1 cellular context compared by ENCODE assay signal in genomic region chr19:11154683-11155047, GRCh38.
TF ChIP-seq lines count a peak whose summit lies in the region.

No MANE protein-coding gene starts in this region.

TF ChIP-seq in K562, 482 proteins besides CTCF, POLR2A, EP300 and RAD21:
- TF ChIP-seq SMARCE1 (IDR thresholded peaks at IDR 0.05) (0 out of 2 replicates have a peak, but pooled peaks have one; percentile 9), RERE (CRISPR knock-in tag; IDR thresholded peaks at IDR 0.05; ENCODE audit: borderline replicate concordance) (no peak), ZBTB33 (CRISPR knock-in tag; IDR thresholded peaks at IDR 0.05) (no peak), CSDE1 (IDR thresholded peaks at IDR 0.05) (no peak), FOXJ3 (CRISPR knock-in tag; IDR thresholded peaks at IDR 0.05) (no peak), CHCHD3 (CRISPR knock-in tag; IDR thresholded peaks at IDR 0.05) (no peak), JUNB (CRISPR knock-in tag; conservative IDR thresholded peaks at IDR 0.05) (no peak), FOXA3 (CRISPR knock-in tag; conservative IDR thresholded peaks at IDR 0.05 in 1 of 2, IDR thresholded peaks at IDR 0.05 in 1 of 2) (no peak), TCF3 (CRISPR knock-in tag; IDR thresholded peaks at IDR 0.05) (no peak), ZNF830 (CRISPR knock-in tag; IDR thresholded peaks at IDR 0.05) (no peak), MYBL2 (IDR thresholded peaks at IDR 0.05; ENCODE audit: low read depth) (no peak), MYBL2 (CRISPR knock-in tag; IDR thresholded peaks at IDR 0.05; ENCODE audit: borderline replicate concordance) (no peak), NR1H2 (CRISPR knock-in tag; IDR thresholded peaks at IDR 0.05) (no peak), DACH1 (IDR thresholded peaks at IDR 0.05; ENCODE audit: partially characterized antibody) (no peak), HNRNPL (IDR thresholded peaks at IDR 0.05; ENCODE audit: low read depth, low read length) (no peak), ETV5 (CRISPR knock-in tag; IDR thresholded peaks at IDR 0.05; ENCODE audit: low read depth) (0 out of 2 replicates have a peak, but pooled peaks have one; percentile 17), KAT7 (CRISPR knock-in tag; IDR thresholded peaks at IDR 0.05; ENCODE audit: borderline replicate concordance) (no peak), ZNF282 (CRISPR knock-in tag; IDR thresholded peaks at IDR 0.05) (no peak), FOS (IDR thresholded peaks at IDR 0.05; ENCODE audit: extremely low read depth, insufficient read length) (no peak), ATF1 (CRISPR knock-in tag; IDR thresholded peaks at IDR 0.05) (no peak), ATF1 (tag; IDR thresholded peaks at IDR 0.05) (no peak), MAZ (CRISPR knock-in tag; conservative IDR thresholded peaks at IDR 0.05 in 1 of 2, IDR thresholded peaks at IDR 0.05 in 1 of 2) (no peak), RFX5 (IDR thresholded peaks at IDR 0.05; ENCODE audit: low read depth, low read length) (no peak), POLR3G (IDR thresholded peaks at IDR 0.05; ENCODE audit: extremely low read depth, insufficient read length, insufficient replicate concordance) (no peak), NCOA6 (IDR thresholded peaks at IDR 0.05) (no peak), CHD4 (IDR thresholded peaks at IDR 0.05; ENCODE audit: insufficient read depth, insufficient replicate concordance, low read depth, low read length, poor library complexity, severe bottlenecking) (no peak)
- TF ChIP-seq, protein P1, sequence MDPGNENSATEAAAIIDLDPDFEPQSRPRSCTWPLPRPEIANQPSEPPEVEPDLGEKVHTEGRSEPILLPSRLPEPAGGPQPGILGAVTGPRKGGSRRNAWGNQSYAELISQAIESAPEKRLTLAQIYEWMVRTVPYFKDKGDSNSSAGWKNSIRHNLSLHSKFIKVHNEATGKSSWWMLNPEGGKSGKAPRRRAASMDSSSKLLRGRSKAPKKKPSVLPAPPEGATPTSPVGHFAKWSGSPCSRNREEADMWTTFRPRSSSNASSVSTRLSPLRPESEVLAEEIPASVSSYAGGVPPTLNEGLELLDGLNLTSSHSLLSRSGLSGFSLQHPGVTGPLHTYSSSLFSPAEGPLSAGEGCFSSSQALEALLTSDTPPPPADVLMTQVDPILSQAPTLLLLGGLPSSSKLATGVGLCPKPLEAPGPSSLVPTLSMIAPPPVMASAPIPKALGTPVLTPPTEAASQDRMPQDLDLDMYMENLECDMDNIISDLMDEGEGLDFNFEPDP (CRISPR knock-in tag; IDR thresholded peaks at IDR 0.05): no peak
- TF ChIP-seq, protein P2, sequence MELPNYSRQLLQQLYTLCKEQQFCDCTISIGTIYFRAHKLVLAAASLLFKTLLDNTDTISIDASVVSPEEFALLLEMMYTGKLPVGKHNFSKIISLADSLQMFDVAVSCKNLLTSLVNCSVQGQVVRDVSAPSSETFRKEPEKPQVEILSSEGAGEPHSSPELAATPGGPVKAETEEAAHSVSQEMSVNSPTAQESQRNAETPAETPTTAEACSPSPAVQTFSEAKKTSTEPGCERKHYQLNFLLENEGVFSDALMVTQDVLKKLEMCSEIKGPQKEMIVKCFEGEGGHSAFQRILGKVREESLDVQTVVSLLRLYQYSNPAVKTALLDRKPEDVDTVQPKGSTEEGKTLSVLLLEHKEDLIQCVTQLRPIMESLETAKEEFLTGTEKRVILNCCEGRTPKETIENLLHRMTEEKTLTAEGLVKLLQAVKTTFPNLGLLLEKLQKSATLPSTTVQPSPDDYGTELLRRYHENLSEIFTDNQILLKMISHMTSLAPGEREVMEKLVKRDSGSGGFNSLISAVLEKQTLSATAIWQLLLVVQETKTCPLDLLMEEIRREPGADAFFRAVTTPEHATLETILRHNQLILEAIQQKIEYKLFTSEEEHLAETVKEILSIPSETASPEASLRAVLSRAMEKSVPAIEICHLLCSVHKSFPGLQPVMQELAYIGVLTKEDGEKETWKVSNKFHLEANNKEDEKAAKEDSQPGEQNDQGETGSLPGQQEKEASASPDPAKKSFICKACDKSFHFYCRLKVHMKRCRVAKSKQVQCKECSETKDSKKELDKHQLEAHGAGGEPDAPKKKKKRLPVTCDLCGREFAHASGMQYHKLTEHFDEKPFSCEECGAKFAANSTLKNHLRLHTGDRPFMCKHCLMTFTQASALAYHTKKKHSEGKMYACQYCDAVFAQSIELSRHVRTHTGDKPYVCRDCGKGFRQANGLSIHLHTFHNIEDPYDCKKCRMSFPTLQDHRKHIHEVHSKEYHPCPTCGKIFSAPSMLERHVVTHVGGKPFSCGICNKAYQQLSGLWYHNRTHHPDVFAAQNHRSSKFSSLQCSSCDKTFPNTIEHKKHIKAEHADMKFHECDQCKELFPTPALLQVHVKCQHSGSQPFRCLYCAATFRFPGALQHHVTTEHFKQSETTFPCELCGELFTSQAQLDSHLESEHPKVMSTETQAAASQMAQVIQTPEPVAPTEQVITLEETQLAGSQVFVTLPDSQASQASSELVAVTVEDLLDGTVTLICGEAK (IDR thresholded peaks at IDR 0.05): peak; percentile 9; the same call in 1 of the 2 replicates
- TF ChIP-seq, protein P2 (CRISPR knock-in tag; IDR thresholded peaks at IDR 0.05): no peak
- TF ChIP-seq, protein P3, sequence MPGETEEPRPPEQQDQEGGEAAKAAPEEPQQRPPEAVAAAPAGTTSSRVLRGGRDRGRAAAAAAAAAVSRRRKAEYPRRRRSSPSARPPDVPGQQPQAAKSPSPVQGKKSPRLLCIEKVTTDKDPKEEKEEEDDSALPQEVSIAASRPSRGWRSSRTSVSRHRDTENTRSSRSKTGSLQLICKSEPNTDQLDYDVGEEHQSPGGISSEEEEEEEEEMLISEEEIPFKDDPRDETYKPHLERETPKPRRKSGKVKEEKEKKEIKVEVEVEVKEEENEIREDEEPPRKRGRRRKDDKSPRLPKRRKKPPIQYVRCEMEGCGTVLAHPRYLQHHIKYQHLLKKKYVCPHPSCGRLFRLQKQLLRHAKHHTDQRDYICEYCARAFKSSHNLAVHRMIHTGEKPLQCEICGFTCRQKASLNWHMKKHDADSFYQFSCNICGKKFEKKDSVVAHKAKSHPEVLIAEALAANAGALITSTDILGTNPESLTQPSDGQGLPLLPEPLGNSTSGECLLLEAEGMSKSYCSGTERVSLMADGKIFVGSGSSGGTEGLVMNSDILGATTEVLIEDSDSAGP (CRISPR knock-in tag; IDR thresholded peaks at IDR 0.05): 0 out of 2 replicates have a peak, but pooled peaks have one; percentile 6
- TF ChIP-seq, protein P4, sequence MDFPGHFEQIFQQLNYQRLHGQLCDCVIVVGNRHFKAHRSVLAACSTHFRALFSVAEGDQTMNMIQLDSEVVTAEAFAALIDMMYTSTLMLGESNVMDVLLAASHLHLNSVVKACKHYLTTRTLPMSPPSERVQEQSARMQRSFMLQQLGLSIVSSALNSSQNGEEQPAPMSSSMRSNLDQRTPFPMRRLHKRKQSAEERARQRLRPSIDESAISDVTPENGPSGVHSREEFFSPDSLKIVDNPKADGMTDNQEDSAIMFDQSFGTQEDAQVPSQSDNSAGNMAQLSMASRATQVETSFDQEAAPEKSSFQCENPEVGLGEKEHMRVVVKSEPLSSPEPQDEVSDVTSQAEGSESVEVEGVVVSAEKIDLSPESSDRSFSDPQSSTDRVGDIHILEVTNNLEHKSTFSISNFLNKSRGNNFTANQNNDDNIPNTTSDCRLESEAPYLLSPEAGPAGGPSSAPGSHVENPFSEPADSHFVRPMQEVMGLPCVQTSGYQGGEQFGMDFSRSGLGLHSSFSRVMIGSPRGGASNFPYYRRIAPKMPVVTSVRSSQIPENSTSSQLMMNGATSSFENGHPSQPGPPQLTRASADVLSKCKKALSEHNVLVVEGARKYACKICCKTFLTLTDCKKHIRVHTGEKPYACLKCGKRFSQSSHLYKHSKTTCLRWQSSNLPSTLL (IDR thresholded peaks at IDR 0.05): no peak
